ENCODE assay signal across 7 cellular contexts in the genomic region with DNA sequence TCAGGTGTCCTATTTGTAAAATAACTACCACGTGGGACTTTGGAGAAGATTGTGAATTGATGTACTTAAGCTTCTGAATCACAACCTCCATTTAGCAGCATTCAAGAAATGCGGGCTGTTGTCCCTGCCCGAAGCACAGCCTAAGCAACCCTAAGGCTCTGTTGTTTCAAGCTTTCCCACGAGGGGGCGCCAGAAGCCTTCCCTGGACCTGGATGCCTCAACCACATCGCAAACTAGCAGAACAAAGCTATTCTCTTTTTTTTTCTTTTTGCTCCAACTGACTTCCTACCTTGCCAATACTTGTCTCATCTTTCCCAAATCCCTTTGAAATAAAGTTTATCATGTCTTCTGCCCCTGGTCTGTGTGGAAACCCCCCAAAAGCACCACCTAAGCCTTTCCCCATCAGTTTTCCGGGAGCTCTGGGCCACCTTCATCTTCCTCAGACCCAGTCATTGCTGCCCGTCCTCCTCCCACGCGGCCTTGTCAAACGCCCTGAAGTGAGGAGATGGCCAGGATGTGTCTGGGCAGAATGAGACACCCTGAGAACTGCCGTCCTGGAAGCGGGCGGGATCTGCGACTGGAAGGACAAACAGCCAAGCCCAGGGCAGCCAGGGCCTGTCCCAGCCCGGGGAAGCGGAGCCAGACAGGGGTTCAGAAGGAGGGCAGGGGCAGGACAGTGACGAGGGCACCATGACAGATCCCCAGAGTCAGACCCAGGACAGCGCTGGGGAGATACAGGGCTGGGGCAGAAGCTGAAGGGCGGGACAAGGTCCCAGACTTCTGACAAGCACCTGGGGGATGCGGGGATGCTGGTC.
DNase-seq lines count a peak whose midpoint lies in the region; ATAC-seq and TF ChIP-seq lines count a peak whose summit lies in the region.

No MANE protein-coding gene starts in this region.

- intact Hi-C loops in adrenal gland (cut with DNase I): loop anchor here (2.0 to 5.0 kb wide), 2 partner anchors 134 to 138 kb away; no protein-coding TSS in a partner anchor
- intact Hi-C loops in left cardiac atrium (cut with DNase I): loop anchor here (1.0 to 5.0 kb wide), 4 partner anchors 44 to 137 kb away; no protein-coding TSS in a partner anchor

- H3K27me3 ChIP-seq in adrenal gland: peaks cover 5% of the 10 kb centered on the region

- no peak overlapping the region for H3K4me3 ChIP-seq in adrenal gland

- no peaks in the 10 kb centered on the region for H3K9me3 ChIP-seq in adrenal gland (replicated peaks in 1 of 3)

- TF ChIP-seq CTCF in GM12874 (IDR thresholded peaks at IDR 0.05; ENCODE audit: insufficient read depth, low read depth, low read length) (peak; percentile 90), adrenal gland (IDR thresholded peaks at IDR 0.05) (peak; percentile 78 to 87 (median 84))

- peak; percentile 88 for DNase-seq in NAMALWA (ENCODE audit: low spot score)
- DNase-seq in SW480 (ENCODE audit: low spot score): peak; percentile 74
- DNase-seq in adrenal gland: peak; percentile 74 to 95 (median 86)
- DNase-seq in left cardiac atrium: peak; percentile 80
- peak; percentile 96 for DNase-seq in retina

- no peak for TF ChIP-seq POLR2A in adrenal gland (IDR thresholded peaks at IDR 0.05)

- no peak overlapping the region for H3K27ac ChIP-seq in adrenal gland

- WGBS in adrenal gland, 4 donors: 36 to 43% (median 40%) methylated on average over 21 of the region's 21 CpGs

- peak; percentile 83 for ATAC-seq in left cardiac atrium
- ATAC-seq in HG02678 (IDR thresholded peaks at IDR 0.05; ENCODE audit: unreplicated experiment): no peak

- no peaks in the 10 kb centered on the region for H3K4me1 ChIP-seq in adrenal gland (replicated peaks in 1 of 2)

- no peaks in the 10 kb centered on the region for H3K36me3 ChIP-seq in adrenal gland (replicated peaks in 1 of 2)
